Comparison of ENCODE assay signal across 16 cellular contexts in genomic region chr3:135565481-135565880, GRCh38.
DNase-seq lines count a peak whose midpoint lies in the region; ATAC-seq, FAIRE-seq and TF ChIP-seq lines count a peak whose summit lies in the region.
"Had no signal": no experiment of that assay in that cellular context is flagged by ENCODE, and none has a peak within 500 bp of the region (broad histone marks: within the 10 kb centered on the region; RNA-seq: fewer than 3 reads in every experiment).

No MANE protein-coding gene starts in this region.

- no peak overlapping the region for H3K4me3 Mint-ChIP-seq in activated naive CD4-positive, alpha-beta T cell treated with anti-CD3 and anti-CD28 coated beads, Interleukin-2, amount 10 ng/mL, durations not matched to agents 7 days and 5 days
- H3K4me3 Mint-ChIP-seq: CD4-positive, alpha-beta memory T cell had no signal

- H3K27ac Mint-ChIP-seq in activated naive CD4-positive, alpha-beta T cell treated with anti-CD3 and anti-CD28 coated beads, Interleukin-2, amount 10 ng/mL, durations not matched to agents 7 days and 5 days, result no peak overlapping the region
- H3K27ac Mint-ChIP-seq: CD4-positive, alpha-beta memory T cell had no signal

- no peaks in the 10 kb centered on the region for H3K4me1 Mint-ChIP-seq in activated naive CD4-positive, alpha-beta T cell treated with anti-CD3 and anti-CD28 coated beads, Interleukin-2, amount 10 ng/mL, durations not matched to agents 7 days and 5 days
- H3K4me1 Mint-ChIP-seq: CD4-positive, alpha-beta memory T cell had no signal

- DNase-seq in GM04503 (ENCODE audit: low read depth), result peak; percentile 45
- DNase-seq in RPMI7951 (ENCODE audit: low read depth), result peak; percentile 22
- peak; percentile 58 for DNase-seq in fibroblast of the aortic adventitia (ENCODE audit: low read depth)
- no peak for DNase-seq in iPS-NIHi11 (ENCODE audit: low spot score)
- no peak for DNase-seq in GM12891 (ENCODE audit: insufficient read length, low spot score)
- DNase-seq in activated naive CD4-positive, alpha-beta T cell treated with anti-CD3 and anti-CD28 coated beads, Interleukin-2, amount 10 ng/mL, durations not matched to agents 7 days and 5 days, result no peak
- DNase-seq: CD4-positive, alpha-beta memory T cell; DMS79; EL; IMR-90; KBM-7 had no signal

- CTCF ChIA-PET in activated naive CD4-positive, alpha-beta T cell treated with anti-CD3 and anti-CD28 coated beads, Interleukin-2, amount 10 ng/mL, durations not matched to agents 7 days and 5 days (lab: Charles Lee), result no interaction called here

- no peak for FAIRE-seq in GM12891 (lab: Jason Lieb, UNC)
- FAIRE-seq: A549, G401.6, H54 had no signal

- H3K9me3 Mint-ChIP-seq in activated naive CD4-positive, alpha-beta T cell treated with anti-CD3 and anti-CD28 coated beads, Interleukin-2, amount 10 ng/mL, durations not matched to agents 7 days and 5 days, result no peaks in the 10 kb centered on the region

- TF ChIP-seq CTCF in fibroblast of the aortic adventitia (IDR thresholded peaks at IDR 0.05; ENCODE audit: insufficient read depth, low read length), result no peak

- no peak for TF ChIP-seq POLR2A in GM12891 (IDR thresholded peaks at IDR 0.05; ENCODE audit: low read depth, low read length)

- no peaks in the 10 kb centered on the region for H3K27me3 Mint-ChIP-seq in activated naive CD4-positive, alpha-beta T cell treated with anti-CD3 and anti-CD28 coated beads, Interleukin-2, amount 10 ng/mL, durations not matched to agents 7 days and 5 days

- H3K36me3 Mint-ChIP-seq in activated naive CD4-positive, alpha-beta T cell treated with anti-CD3 and anti-CD28 coated beads, Interleukin-2, amount 10 ng/mL, durations not matched to agents 7 days and 5 days, result no peaks in the 10 kb centered on the region
- H3K36me3 Mint-ChIP-seq: CD4-positive, alpha-beta memory T cell had no signal

- no peak for ATAC-seq in GM21528 (IDR thresholded peaks at IDR 0.05; ENCODE audit: low FRiP score, unreplicated experiment)
- ATAC-seq: A549, HCT116 had no signal

- H3K4me3 ChIP-seq in fibroblast of the aortic adventitia (ENCODE audit: low read depth, low read length), result no peak overlapping the region
- H3K4me3 ChIP-seq: A549 had no signal

TF ChIP-seq in GM12891, 5 proteins besides CTCF, POLR2A, EP300 and RAD21:
- TF ChIP-seq POU2F2 (IDR thresholded peaks at IDR 0.05; ENCODE audit: low read depth, low read length) (no peak), POLR2AphosphoS5 (IDR thresholded peaks at IDR 0.05; ENCODE audit: low read depth, low read length) (no peak), PAX5 (IDR thresholded peaks at IDR 0.05; ENCODE audit: insufficient read depth, low read length, severe bottlenecking) (no peak), SPI1 (IDR thresholded peaks at IDR 0.05; ENCODE audit: low read depth, low read length) (no peak)

Comparison
In these comparisons a context has a peak if more than half of its experiments do, and no peak if none do; other contexts are left out.
1. DNase-seq: peak in GM04503 (single experiment), RPMI7951 (single experiment) and fibroblast of the aortic adventitia (single experiment); none in iPS-NIHi11 (single experiment), GM12891 (single experiment) and activated naive CD4-positive, alpha-beta T cell treated with anti-CD3 and anti-CD28 coated beads, Interleukin-2, amount 10 ng/mL, durations not matched to agents 7 days and 5 days (single experiment).